ENCODE assay signal across 15 cellular contexts in genomic region chr2:196219686-196220085, GRCh38.
"Had no signal": no experiment of that assay in that cellular context is flagged by ENCODE, and none has a peak within 500 bp of the region (broad histone marks: within the 10 kb centered on the region; RNA-seq: fewer than 3 reads in every experiment).

No MANE protein-coding gene starts in this region.

- H3K36me3 ChIP-seq: gastrocnemius medialis had no signal

- DNase-seq: activated CD4-positive, alpha-beta T cell treated with anti-CD3 and anti-CD28 coated beads, Interleukin-2, amount 50 U/mL, for 1 hour; activated CD8-positive, alpha-beta memory T cell treated with anti-CD3 and anti-CD28 coated beads, Interleukin-2, amount 10 ng/mL, durations not matched to agents 7 days and 5 days; activated naive CD4-positive, alpha-beta T cell; body of pancreas; cortex of kidney; effector CD8-positive, alpha-beta T cell; gastrocnemius medialis; nucleus accumbens; right cardiac atrium; T-helper 2 cell had no signal

- H3K27ac ChIP-seq: body of pancreas, gastrocnemius medialis, tibial nerve had no signal

- H3K9me3 Mint-ChIP-seq: central memory CD8-positive, alpha-beta T cell; stimulated activated effector memory CD8-positive, alpha-beta T cell treated with anti-CD3 and anti-CD28 coated beads, Interleukin-12 subunit alpha, Interleukin-12 subunit beta, amount 100 ng/mL, for 72 hours had no signal

- H3K4me3 ChIP-seq: body of pancreas, gastrocnemius medialis, lung, tibial nerve had no signal

- ATAC-seq: activated CD8-positive, alpha-beta memory T cell treated with anti-CD3 and anti-CD28 coated beads, Interleukin-2, amount 10 ng/mL, durations not matched to agents 7 days and 5 days; body of pancreas; natural killer cell treated with Interleukin-12 subunit alpha and Interleukin-12 subunit beta and Interleukin-15 and Interleukin-18, amount 100 ng/mL, for 72 hours; right cardiac atrium; stimulated activated effector memory CD8-positive, alpha-beta T cell treated with anti-CD3 and anti-CD28 coated beads, Interleukin-12 subunit alpha, Interleukin-12 subunit beta, amount 100 ng/mL, for 72 hours had no signal

- H3K4me1 ChIP-seq: gastrocnemius medialis, tibial nerve had no signal

- H3K27me3 Mint-ChIP-seq: activated CD8-positive, alpha-beta memory T cell treated with anti-CD3 and anti-CD28 coated beads, Interleukin-2, amount 10 ng/mL, durations not matched to agents 7 days and 5 days; central memory CD8-positive, alpha-beta T cell; natural killer cell treated with Interleukin-12 subunit alpha and Interleukin-12 subunit beta and Interleukin-15 and Interleukin-18, amount 100 ng/mL, for 72 hours had no signal

- H3K9me3 ChIP-seq: body of pancreas, gastrocnemius medialis, tibial nerve had no signal

- H3K4me3 Mint-ChIP-seq: activated CD8-positive, alpha-beta memory T cell treated with anti-CD3 and anti-CD28 coated beads, Interleukin-2, amount 10 ng/mL, durations not matched to agents 7 days and 5 days; central memory CD8-positive, alpha-beta T cell; natural killer cell treated with Interleukin-12 subunit alpha and Interleukin-12 subunit beta and Interleukin-15 and Interleukin-18, amount 100 ng/mL, for 72 hours; stimulated activated effector memory CD8-positive, alpha-beta T cell treated with anti-CD3 and anti-CD28 coated beads, Interleukin-12 subunit alpha, Interleukin-12 subunit beta, amount 100 ng/mL, for 72 hours had no signal

- H3K27ac Mint-ChIP-seq: activated CD8-positive, alpha-beta memory T cell treated with anti-CD3 and anti-CD28 coated beads, Interleukin-2, amount 10 ng/mL, durations not matched to agents 7 days and 5 days had no signal

- H3K36me3 Mint-ChIP-seq: stimulated activated effector memory CD8-positive, alpha-beta T cell treated with anti-CD3 and anti-CD28 coated beads, Interleukin-12 subunit alpha, Interleukin-12 subunit beta, amount 100 ng/mL, for 72 hours had no signal
